1 cellular context compared by ENCODE assay signal in the genomic region with DNA sequence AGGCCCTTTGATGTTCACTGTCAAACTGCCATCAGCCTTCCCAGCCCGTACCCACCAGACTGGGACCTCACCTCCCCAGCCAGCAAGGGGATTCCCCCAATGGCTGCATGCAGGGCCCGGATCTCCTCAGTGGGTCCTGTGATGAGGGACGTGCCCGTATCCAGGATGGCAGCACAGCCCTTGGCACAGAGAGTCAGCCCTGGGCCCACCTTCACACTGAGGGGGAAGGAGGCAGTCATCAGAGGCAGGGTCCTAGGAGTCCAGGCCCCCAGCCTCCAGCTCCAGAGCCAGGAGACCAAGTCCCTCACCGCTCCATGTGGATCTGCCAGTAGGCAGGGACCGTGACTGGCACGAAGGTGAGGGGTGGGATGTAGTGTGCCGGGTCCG.
TF ChIP-seq lines count a peak whose summit lies in the region.

No MANE protein-coding gene starts in this region.

TF ChIP-seq in GM12878, 131 proteins besides CTCF, POLR2A, EP300 and RAD21:
- TF ChIP-seq MYB (IDR thresholded peaks at IDR 0.05; ENCODE audit: borderline replicate concordance, low read depth, low read length) (no peak), NFIC (IDR thresholded peaks at IDR 0.05; ENCODE audit: low read depth, low read length) (0 out of 2 replicates have a peak, but pooled peaks have one; percentile 4), BCL11A (IDR thresholded peaks at IDR 0.05; ENCODE audit: low read depth, low read length) (no peak), YY1 (IDR thresholded peaks at IDR 0.05; ENCODE audit: low read depth, low read length) (0 out of 2 replicates have a peak, but pooled peaks have one; percentile 17), NFYA (IDR thresholded peaks at IDR 0.05; ENCODE audit: borderline replicate concordance, low read depth, low read length) (no peak), ZNF217 (IDR thresholded peaks at IDR 0.05) (no peak), IKZF2 (IDR thresholded peaks at IDR 0.05) (no peak)
